ENCODE assay signal across 1 cellular context in genomic region chr1:32716312-32717126, GRCh38.
TF ChIP-seq lines count a peak whose summit lies in the region.

No MANE protein-coding gene starts in this region.

TF ChIP-seq in HepG2, 621 proteins besides CTCF, POLR2A, EP300 and RAD21 (continued from another document and continues in another):
- TF ChIP-seq ARID4A (CRISPR knock-in tag; IDR thresholded peaks at IDR 0.05; ENCODE audit: borderline replicate concordance), result peak; percentile 57; the same call in 1 of the 2 replicates
- TF ChIP-seq SP5 (CRISPR knock-in tag; IDR thresholded peaks at IDR 0.05; ENCODE audit: borderline replicate concordance, low read depth), result peak; percentile 96
- peak; percentile 80 for TF ChIP-seq ZNF687 (CRISPR knock-in tag; IDR thresholded peaks at IDR 0.05)
- TF ChIP-seq IKZF5 (CRISPR knock-in tag; IDR thresholded peaks at IDR 0.05), result peak; percentile 50
- TF ChIP-seq MXD4 (CRISPR knock-in tag; IDR thresholded peaks at IDR 0.05), result 0 out of 2 replicates have a peak, but pooled peaks have one; percentile 18
- TF ChIP-seq KLF15 (CRISPR knock-in tag; IDR thresholded peaks at IDR 0.05; ENCODE audit: borderline replicate concordance), result no peak
- TF ChIP-seq EEA1 (CRISPR knock-in tag; IDR thresholded peaks at IDR 0.05; ENCODE audit: borderline replicate concordance), result peak; percentile 51; the same call in 1 of the 2 replicates
- no peak for TF ChIP-seq ZNF451 (CRISPR knock-in tag; IDR thresholded peaks at IDR 0.05)
- peak; percentile 93; the same call in 1 of the 2 replicates for TF ChIP-seq KLF12 (CRISPR knock-in tag; IDR thresholded peaks at IDR 0.05; ENCODE audit: borderline replicate concordance)
- TF ChIP-seq ZBTB4 (CRISPR knock-in tag; IDR thresholded peaks at IDR 0.05; ENCODE audit: borderline replicate concordance), result 0 out of 2 replicates have a peak, but pooled peaks have one; percentile 33
- TF ChIP-seq MIER3 (CRISPR knock-in tag; IDR thresholded peaks at IDR 0.05; ENCODE audit: borderline replicate concordance), result peak; percentile 73; the same call in 1 of the 2 replicates
- TF ChIP-seq KDM2A (CRISPR knock-in tag; IDR thresholded peaks at IDR 0.05; ENCODE audit: borderline replicate concordance, low read depth), result peak; percentile 26; the same call in 1 of the 2 replicates
- no peak for TF ChIP-seq FLYWCH1 (CRISPR knock-in tag; IDR thresholded peaks at IDR 0.05)
- no peak for TF ChIP-seq ZBTB39 (CRISPR knock-in tag; IDR thresholded peaks at IDR 0.05)
- peak; percentile 26; the same call in 1 of the 2 replicates for TF ChIP-seq ZNF547 (CRISPR knock-in tag; IDR thresholded peaks at IDR 0.05)
- peak in 1 of 2 experiments; percentile 71; a peak in 1 of 4 replicates for TF ChIP-seq KLF16 (CRISPR knock-in tag; IDR thresholded peaks at IDR 0.05)
- TF ChIP-seq ZNF281 (CRISPR knock-in tag; IDR thresholded peaks at IDR 0.05; ENCODE audit: borderline replicate concordance), result peak; percentile 98
- peak; percentile 36; the same call in 1 of the 2 replicates for TF ChIP-seq ZBTB38 (CRISPR knock-in tag; IDR thresholded peaks at IDR 0.05)
- TF ChIP-seq TOPORS (CRISPR knock-in tag; IDR thresholded peaks at IDR 0.05), result no peak; the same call in 1 of the 2 replicates
- no peak for TF ChIP-seq NONO (IDR thresholded peaks at IDR 0.05)
- TF ChIP-seq NONO (CRISPR knock-in tag; conservative IDR thresholded peaks at IDR 0.05), result 0 out of 2 replicates have a peak, but pooled peaks have one; percentile 59
- TF ChIP-seq HMGXB3 (CRISPR knock-in tag; IDR thresholded peaks at IDR 0.05; ENCODE audit: borderline replicate concordance), result no peak
- TF ChIP-seq ZNF770 (CRISPR knock-in tag; IDR thresholded peaks at IDR 0.05), result peak; percentile 64
- peak; percentile 28; the same call in 1 of the 2 replicates for TF ChIP-seq ZNF891 (CRISPR knock-in tag; IDR thresholded peaks at IDR 0.05)
- TF ChIP-seq ZNF292 (CRISPR knock-in tag; IDR thresholded peaks at IDR 0.05; ENCODE audit: borderline replicate concordance, low read depth), result peak; percentile 40; the same call in 1 of the 2 replicates
- TF ChIP-seq DNMT3B (CRISPR knock-in tag; conservative IDR thresholded peaks at IDR 0.05), result no peak
- peak; percentile 57 for TF ChIP-seq MED1 (CRISPR knock-in tag; IDR thresholded peaks at IDR 0.05)
